Comparison of ENCODE assay signal across 15 cellular contexts in the genomic region with DNA sequence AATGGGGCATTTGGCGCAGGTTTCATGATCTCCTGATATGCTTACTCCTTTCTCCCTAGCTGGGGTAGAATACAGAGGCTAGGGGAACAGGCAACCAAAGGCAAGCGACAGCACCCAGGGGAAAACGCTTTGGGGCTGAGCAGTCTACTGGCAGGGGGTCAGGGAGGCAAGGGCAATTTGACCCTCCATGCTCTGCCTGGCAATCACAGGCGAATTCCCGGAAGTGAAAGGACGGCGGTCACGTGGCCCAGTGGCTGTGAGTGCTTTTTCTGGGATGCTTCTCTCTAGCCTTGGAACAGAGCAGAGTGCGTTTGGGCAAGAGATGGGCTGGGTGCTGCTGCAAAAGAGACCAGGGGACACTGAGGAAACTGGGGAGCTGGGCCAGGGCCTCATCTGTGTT. TPM values are rescaled to one million over a fixed set of nuclear protein-coding genes. Genes with fewer than 3 reads are reported as not detected.
DNase-seq lines count a peak whose midpoint lies in the region; ATAC-seq and TF ChIP-seq lines count a peak whose summit lies in the region.
"Had no signal": no experiment of that assay in that cellular context is flagged by ENCODE, and none has a peak within 500 bp of the region (broad histone marks: within the 10 kb centered on the region; RNA-seq: fewer than 3 reads in every experiment).

No MANE protein-coding gene starts in this region.

- in situ Hi-C loops in GM18951 (cut with MboI; ENCODE audit: low sequenced_read_pairs, unreplicated experiment), result no loop called here
- in situ Hi-C loops in GM23248 (cut with MboI), result no loop called here

- DNase-seq in adipocyte (ENCODE audit: low read depth) (no peak), right lobe of liver (no peak), GM23248 (no peak)
- no peak for DNase-seq in stimulated activated naive CD8-positive, alpha-beta T cell treated with anti-CD3 and anti-CD28 coated beads, Interleukin-15, amount 100 ng/mL, for 72 hours
- DNase-seq: activated CD4-positive, alpha-beta T cell treated with anti-CD3 and anti-CD28 coated beads, Interleukin-2, amount 50 U/mL, for 1 hour; DND-41; glutamatergic neuron; NCI-H146; NCI-H446; RPMI8226; stimulated activated naive CD4-positive, alpha-beta T cell had no signal

- no peak overlapping the region for H2AFZ ChIP-seq in GM23248

- H3K27ac Mint-ChIP-seq in stimulated activated naive CD8-positive, alpha-beta T cell treated with anti-CD3 and anti-CD28 coated beads, Interleukin-15, amount 100 ng/mL, for 72 hours, result peak overlapping the region; percentile 39 to 40

- no peak overlapping the region for H3K4me3 Mint-ChIP-seq in stimulated activated naive CD8-positive, alpha-beta T cell treated with anti-CD3 and anti-CD28 coated beads, Interleukin-15, amount 100 ng/mL, for 72 hours
- H3K4me3 Mint-ChIP-seq: neural crest cell had no signal

- H3F3A ChIP-seq in GM23248 (ENCODE audit: insufficient read depth), result no peaks in the 10 kb centered on the region

- WGBS in right lobe of liver (ENCODE audit: insufficient coverage, low coverage, low lambda C conversion rate, missing lambda C conversion rate), result 71% methylated on average over 6 of the region's 9 CpGs
- WGBS in GM23248 (ENCODE audit: low coverage in 1 of 2, low lambda C conversion rate in 2 of 2, missing lambda C conversion rate in 2 of 2), 2 experiments, result 93 to 94% methylated on average over 9 of the region's 9 CpGs

- no peaks in the 10 kb centered on the region for H3K9me3 Mint-ChIP-seq in stimulated activated naive CD8-positive, alpha-beta T cell treated with anti-CD3 and anti-CD28 coated beads, Interleukin-15, amount 100 ng/mL, for 72 hours
- H3K9me3 Mint-ChIP-seq: neural crest cell had no signal

- H3K4me3 ChIP-seq in adipocyte (ENCODE audit: low read length) (no peak overlapping the region), right lobe of liver (no peak overlapping the region), GM23248 (no peak overlapping the region)

- H3K79me2 ChIP-seq in GM23248 (ENCODE audit: insufficient read depth), result no peaks in the 10 kb centered on the region

- H4K20me1 ChIP-seq in GM23248 (ENCODE audit: insufficient read depth), result no peaks in the 10 kb centered on the region

- H3K36me3 ChIP-seq in adipocyte (ENCODE audit: control insufficient read depth, insufficient read depth, low read length, severe bottlenecking) (peaks cover 56% of the 10 kb centered on the region), right lobe of liver (peaks cover 0 to 50% (median 27%) of the 10 kb centered on the region in 4 donors), GM23248 (ENCODE audit: low read depth) (no peaks in the 10 kb centered on the region; the same call in 1 of the 2 replicates)

- H3K9me2 ChIP-seq in GM23248 (ENCODE audit: insufficient read depth), result no peaks in the 10 kb centered on the region

- H3K27me3 ChIP-seq in adipocyte (replicated peaks; ENCODE audit: control insufficient read depth, insufficient read depth, low read length), result no peaks in the 10 kb centered on the region
- no peaks in the 10 kb centered on the region for H3K27me3 ChIP-seq in right lobe of liver
- H3K27me3 ChIP-seq in GM23248 (replicated peaks; ENCODE audit: insufficient read depth), result no peaks in the 10 kb centered on the region

- peaks cover 3% of the 10 kb centered on the region for H3K27me3 Mint-ChIP-seq in stimulated activated naive CD8-positive, alpha-beta T cell treated with anti-CD3 and anti-CD28 coated beads, Interleukin-15, amount 100 ng/mL, for 72 hours

- H3K9ac ChIP-seq in adipocyte (ENCODE audit: low read length), result peak overlapping the region; percentile 49
- H3K9ac ChIP-seq in GM23248, result no peak overlapping the region

- H3K4me1 Mint-ChIP-seq in stimulated activated naive CD8-positive, alpha-beta T cell treated with anti-CD3 and anti-CD28 coated beads, Interleukin-15, amount 100 ng/mL, for 72 hours, result peaks cover 2% of the 10 kb centered on the region

- H3K9me3 ChIP-seq in adipocyte (ENCODE audit: control insufficient read depth, low read length) (no peaks in the 10 kb centered on the region), right lobe of liver (no peaks in the 10 kb centered on the region), GM23248 (ENCODE audit: low read depth) (no peaks in the 10 kb centered on the region)

- intact Hi-C loops in right lobe of liver (cut with DNase I), result no loop called here

- peaks cover 94% of the 10 kb centered on the region for H3K4me1 ChIP-seq in adipocyte (ENCODE audit: control insufficient read depth, insufficient read depth, low read length)
- peaks cover 0 to 48% (median 17%) of the 10 kb centered on the region in 4 donors for H3K4me1 ChIP-seq in right lobe of liver
- no peaks in the 10 kb centered on the region for H3K4me1 ChIP-seq in GM23248 (ENCODE audit: insufficient read depth)

- H3K27ac ChIP-seq in right lobe of liver (peak overlapping the region; percentile 8 to 48 (median 17)), GM23248 (no peak overlapping the region)

- TF ChIP-seq POLR2A in GM18951 (IDR thresholded peaks at IDR 0.05; ENCODE audit: extremely low read depth, insufficient read depth, insufficient read length), result peak; percentile 34
- TF ChIP-seq POLR2A in right lobe of liver (IDR thresholded peaks at IDR 0.05), result no peak

- no peak for TF ChIP-seq CTCF in right lobe of liver (IDR thresholded peaks at IDR 0.05)

- H3K4me2 ChIP-seq in GM23248 (ENCODE audit: unreplicated experiment), result no peak overlapping the region

- no peak for ATAC-seq in right lobe of liver
- ATAC-seq in stimulated activated naive CD8-positive, alpha-beta T cell treated with anti-CD3 and anti-CD28 coated beads, Interleukin-15, amount 100 ng/mL, for 72 hours, result no peak
- no peak for ATAC-seq in HG03432 (IDR thresholded peaks at IDR 0.05; ENCODE audit: unreplicated experiment)
- no peak for ATAC-seq in GM18511 (IDR thresholded peaks at IDR 0.05; ENCODE audit: unreplicated experiment)

RNA-seq across cellular contexts. Expression of gene GPX3, which starts 5.7 kb away (rescaled TPM):
- 100 to 1,000 TPM; 192 to 869 (median 343) TPM for total RNA-seq in right lobe of liver
- total RNA-seq in GM23248 (2014; rRNA removed; shearing (Covaris generic)), result 2.4 and 3.0 TPM in 2 replicates
- polyA plus RNA-seq in GM23248 (2016; fragmentation: Nextera tagmentation; extraction: Ambion mirVana), result 4.2 and 4.4 TPM in 2 replicates

RNA-seq across cellular contexts. Expression of gene TNIP1, which starts 54.7 kb away (rescaled TPM):
- 100 to 1,000 TPM in 1 of 6 experiments, 10 to 100 TPM in 5; 70.1 to 155 (median 79.1) TPM for total RNA-seq in right lobe of liver
- 88.8 and 92.1 TPM in 2 replicates for total RNA-seq in GM23248 (2014; rRNA removed; shearing (Covaris generic))
- 43.1 and 43.2 TPM in 2 replicates for polyA plus RNA-seq in GM23248 (2016; fragmentation: Nextera tagmentation; extraction: Ambion mirVana)

Comparison
In these comparisons a context has a peak if more than half of its experiments do, and no peak if none do; other contexts are left out.
1. RNA of gene GPX3, which starts 5.7 kb away (total RNA-seq): 192 to 869 TPM in right lobe of liver; 2.4 to 3.0 TPM in GM23248; every median in the first group is over 10 times any median in the second.